29 cellular contexts compared by ENCODE assay signal in the genomic region with DNA sequence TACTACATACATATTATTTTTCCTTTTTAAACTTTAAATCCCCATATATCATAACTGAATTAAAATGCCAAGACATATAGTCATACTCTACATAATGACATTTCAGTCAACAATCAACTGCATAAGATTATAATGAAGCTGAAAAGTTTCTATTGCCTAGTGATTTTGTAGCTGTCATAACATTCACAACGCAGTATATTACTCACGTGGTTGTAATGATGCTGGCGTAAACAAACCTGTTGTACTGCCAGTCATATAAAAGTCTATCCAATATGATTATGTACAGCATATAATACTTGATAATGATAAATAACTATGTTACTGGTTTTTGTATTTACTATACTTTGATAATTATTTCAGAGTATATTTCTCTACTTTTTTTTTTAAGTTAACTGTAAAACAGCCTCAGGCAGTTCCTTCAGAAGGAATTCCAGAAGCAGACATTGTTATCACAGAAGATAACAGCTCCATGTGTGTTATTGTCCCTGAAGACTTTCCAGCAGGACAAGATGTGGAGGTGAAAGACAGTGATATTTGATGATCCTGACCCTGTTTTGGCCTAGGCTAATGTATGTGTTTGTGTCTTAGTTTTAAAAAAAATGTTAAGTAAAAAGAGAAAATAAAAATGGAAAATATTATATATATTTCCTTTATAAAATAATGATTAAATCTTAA.
"Had no signal": no experiment of that assay in that cellular context is flagged by ENCODE, and none has a peak within 500 bp of the region (broad histone marks: within the 10 kb centered on the region; RNA-seq: fewer than 3 reads in every experiment).

No MANE protein-coding gene starts in this region.

- H3K4me1 ChIP-seq: Peyer's patch had no signal

- H3K4me1 Mint-ChIP-seq: activated CD4-positive, alpha-beta memory T cell treated with anti-CD3 and anti-CD28 coated beads, Interleukin-2, amount 10 ng/mL, durations not matched to agents 7 days and 5 days; activated CD8-positive, alpha-beta memory T cell treated with anti-CD3 and anti-CD28 coated beads, Interleukin-2, amount 10 ng/mL, durations not matched to agents 7 days and 5 days; activated naive CD4-positive, alpha-beta T cell treated with anti-CD3 and anti-CD28 coated beads, Interleukin-2, amount 10 ng/mL, durations not matched to agents 7 days and 5 days; activated naive CD8-positive, alpha-beta T cell treated with anti-CD3 and anti-CD28 coated beads, Interleukin-2, amount 50 U/mL, for 24 hours; brain had no signal

- H3K36me3 ChIP-seq: Peyer's patch, WERI-Rb-1 had no signal

- H3K27me3 Mint-ChIP-seq: activated CD4-positive, alpha-beta memory T cell treated with anti-CD3 and anti-CD28 coated beads, Interleukin-2, amount 10 ng/mL, durations not matched to agents 7 days and 5 days; activated CD8-positive, alpha-beta memory T cell treated with anti-CD3 and anti-CD28 coated beads, Interleukin-2, amount 10 ng/mL, durations not matched to agents 7 days and 5 days; activated naive CD4-positive, alpha-beta T cell treated with anti-CD3 and anti-CD28 coated beads, Interleukin-2, amount 10 ng/mL, durations not matched to agents 7 days and 5 days; activated naive CD8-positive, alpha-beta T cell; activated naive CD8-positive, alpha-beta T cell treated with anti-CD3 and anti-CD28 coated beads, Interleukin-2, amount 50 U/mL, for 24 hours; brain had no signal

- H3K9me3 Mint-ChIP-seq: activated naive CD4-positive, alpha-beta T cell treated with anti-CD3 and anti-CD28 coated beads, Interleukin-2, amount 10 ng/mL, durations not matched to agents 7 days and 5 days had no signal

- H3K36me3 Mint-ChIP-seq: activated CD8-positive, alpha-beta memory T cell treated with anti-CD3 and anti-CD28 coated beads, Interleukin-2, amount 10 ng/mL, durations not matched to agents 7 days and 5 days; activated naive CD4-positive, alpha-beta T cell treated with anti-CD3 and anti-CD28 coated beads, Interleukin-2, amount 10 ng/mL, durations not matched to agents 7 days and 5 days; activated naive CD8-positive, alpha-beta T cell; brain had no signal

- DNase-seq: activated CD4-positive, alpha-beta memory T cell treated with anti-CD3 and anti-CD28 coated beads, Interleukin-2, amount 10 ng/mL, durations not matched to agents 7 days and 5 days; activated CD4-positive, alpha-beta T cell treated with anti-CD3 and anti-CD28 coated beads for 1 hour; activated CD4-positive, alpha-beta T cell treated with anti-CD3 and anti-CD28 coated beads for 48 hours; activated CD4-positive, CD25-positive, alpha-beta regulatory T cell; activated CD8-positive, alpha-beta memory T cell treated with anti-CD3 and anti-CD28 coated beads for 24 hours; activated CD8-positive, alpha-beta memory T cell treated with anti-CD3 and anti-CD28 coated beads, Interleukin-2, amount 10 ng/mL, durations not matched to agents 7 days and 5 days; activated CD8-positive, alpha-beta memory T cell treated with anti-CD3 and anti-CD28 coated beads, Interleukin-2, amount 50 U/mL, for 48 hours; activated effector memory CD4-positive, alpha-beta T cell treated with Interleukin-2 at 50 U/mL for 16 hours; activated naive CD4-positive, alpha-beta T cell treated with anti-CD3 and anti-CD28 coated beads, Interleukin-2, amount 10 ng/mL, durations not matched to agents 7 days and 5 days; activated naive CD8-positive, alpha-beta T cell treated with anti-CD3 and anti-CD28 coated beads, Interleukin-2, amount 50 U/mL, for 24 hours; activated T-cell treated with anti-CD3 and anti-CD28 coated beads, Interleukin-2, amount 50 U/mL, for 48 hours; anterior cingulate cortex; central memory CD4-positive, alpha-beta T cell; NCI-H1092 treated with DMSO at 0.1 percent for 48 hours; NCI-H1436; NCI-H1694; NCI-H1930; NCI-H2081 treated with DMSO at 0.1 percent for 48 hours; NCI-H345; NCI-H524 treated with DMSO at 0.1 percent for 48 hours; PC-3; Peyer's patch; RPMI8226; SHP77 treated with DMSO at 0.1 percent for 48 hours; T1000; WERI-Rb-1 had no signal

- H3K27ac ChIP-seq: Peyer's patch, WERI-Rb-1 had no signal

- H3K9me3 ChIP-seq: Peyer's patch had no signal

- H3K4me3 ChIP-seq: K562, Peyer's patch had no signal

- H3K27ac Mint-ChIP-seq: activated CD4-positive, alpha-beta memory T cell treated with anti-CD3 and anti-CD28 coated beads, Interleukin-2, amount 10 ng/mL, durations not matched to agents 7 days and 5 days; activated CD8-positive, alpha-beta memory T cell treated with anti-CD3 and anti-CD28 coated beads, Interleukin-2, amount 10 ng/mL, durations not matched to agents 7 days and 5 days; activated naive CD4-positive, alpha-beta T cell treated with anti-CD3 and anti-CD28 coated beads, Interleukin-2, amount 10 ng/mL, durations not matched to agents 7 days and 5 days; activated naive CD8-positive, alpha-beta T cell; activated naive CD8-positive, alpha-beta T cell treated with anti-CD3 and anti-CD28 coated beads, Interleukin-2, amount 50 U/mL, for 24 hours; brain had no signal

- H3K4me3 Mint-ChIP-seq: activated CD4-positive, alpha-beta memory T cell treated with anti-CD3 and anti-CD28 coated beads, Interleukin-2, amount 10 ng/mL, durations not matched to agents 7 days and 5 days; activated CD8-positive, alpha-beta memory T cell treated with anti-CD3 and anti-CD28 coated beads, Interleukin-2, amount 10 ng/mL, durations not matched to agents 7 days and 5 days; activated naive CD4-positive, alpha-beta T cell treated with anti-CD3 and anti-CD28 coated beads, Interleukin-2, amount 10 ng/mL, durations not matched to agents 7 days and 5 days; activated naive CD8-positive, alpha-beta T cell; activated naive CD8-positive, alpha-beta T cell treated with anti-CD3 and anti-CD28 coated beads, Interleukin-2, amount 50 U/mL, for 24 hours; brain had no signal

- H3K27me3 ChIP-seq: Peyer's patch had no signal
